ENCODE assay signal across 13 cellular contexts in the genomic region with DNA sequence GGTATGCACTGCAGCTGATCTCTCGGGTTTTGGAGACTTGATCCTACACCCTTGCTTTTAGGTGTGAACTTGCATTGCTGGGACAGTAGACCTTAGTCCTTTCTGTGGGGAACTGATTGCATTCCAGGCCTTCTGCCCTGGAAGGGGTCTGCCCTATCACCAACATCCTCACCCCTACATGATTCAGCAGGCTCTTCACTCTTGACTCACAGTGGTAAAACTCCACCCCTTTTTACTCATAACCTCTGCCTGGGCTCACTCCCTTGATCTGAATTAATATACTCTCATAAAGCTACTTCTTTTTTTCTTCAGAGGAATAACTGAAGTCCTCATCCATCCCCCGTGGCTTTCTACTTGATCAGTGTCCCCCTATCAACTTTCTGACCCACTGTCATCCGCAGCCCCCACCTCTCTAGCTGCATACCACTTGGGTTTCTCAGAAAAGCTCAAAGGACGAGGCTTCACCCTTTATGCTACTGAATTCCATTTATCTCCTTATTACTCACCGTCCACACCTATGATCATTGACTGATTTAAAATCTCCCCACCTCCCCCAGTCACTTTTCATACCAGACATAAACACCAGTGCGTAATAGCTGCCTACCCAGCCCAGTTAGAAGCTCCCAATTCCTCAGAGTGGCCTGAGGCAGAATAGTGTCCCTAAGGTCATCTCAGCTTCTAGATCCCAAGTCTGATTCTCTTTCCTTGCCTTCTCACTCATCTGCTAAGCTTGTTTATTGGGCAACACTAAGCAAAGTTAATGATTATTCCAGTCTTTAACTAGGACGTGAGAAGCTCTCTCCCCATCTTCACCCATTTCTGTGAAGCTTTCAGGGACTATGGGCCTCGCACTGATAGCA. TPM values are rescaled to one million over a fixed set of nuclear protein-coding genes. Genes with fewer than 3 reads are reported as not detected.
DNase-seq lines count a peak whose midpoint lies in the region; ATAC-seq and TF ChIP-seq lines count a peak whose summit lies in the region.
"Had no signal": no experiment of that assay in that cellular context is flagged by ENCODE, and none has a peak within 500 bp of the region (broad histone marks: within the 10 kb centered on the region; RNA-seq: fewer than 3 reads in every experiment).

No MANE protein-coding gene starts in this region.

- H3K36me3 Mint-ChIP-seq in CD4-positive, CD25-positive, alpha-beta regulatory T cell = no peaks in the 10 kb centered on the region
- H3K36me3 Mint-ChIP-seq in activated T-cell treated with anti-CD3 and anti-CD28 coated beads, Interleukin-2, amount 50 U/mL, for 72 hours (ENCODE audit: insufficient read depth in 2 of 2) = no peaks in the 10 kb centered on the region
- peaks cover 0 to 11% (median 0%) of the 10 kb centered on the region in 3 donors for H3K36me3 Mint-ChIP-seq in CD8-positive, alpha-beta memory T cell

- H3K18ac ChIP-seq in IMR-90 (ENCODE audit: low read depth, low read length) = peak overlapping the region; percentile 39; the same call in 1 of the 2 replicates

- H2BK120ac ChIP-seq in IMR-90 (ENCODE audit: low read depth, low read length) = peak overlapping the region; percentile 93

- dilution Hi-C loops in IMR-90 (cut with HindIII; ENCODE audit: low sequenced_read_pairs, unreplicated experiment) = no loop called here

- H3K9me3 ChIP-seq in CD4-positive, CD25-positive, alpha-beta regulatory T cell (ENCODE audit: control insufficient read depth in 2 of 2, low read length in 2 of 2) = no peaks in the 10 kb centered on the region
- no peaks in the 10 kb centered on the region for H3K9me3 ChIP-seq in IMR-90 (ENCODE audit: control insufficient read depth, insufficient read depth, low read length)
- no peaks in the 10 kb centered on the region for H3K9me3 ChIP-seq in CD8-positive, alpha-beta memory T cell (ENCODE audit: low read length)
- H3K9me3 ChIP-seq: testis had no signal

- peak overlapping the region in 2 of 3 donors; percentile 40 to 57 for H3K27ac Mint-ChIP-seq in CD4-positive, CD25-positive, alpha-beta regulatory T cell
- no peak overlapping the region for H3K27ac Mint-ChIP-seq in activated T-cell treated with anti-CD3 and anti-CD28 coated beads, Interleukin-2, amount 50 U/mL, for 72 hours
- peak overlapping the region in 1 of 8 donors; percentile 41 for H3K27ac Mint-ChIP-seq in CD8-positive, alpha-beta memory T cell
- H3K27ac Mint-ChIP-seq: T-helper 2 cell treated with Interferon-gamma antibody and Interleukin-4, amounts not matched to agents 5 μg/mL and 100 μg/mL, for 36 hours had no signal

- no peaks in the 10 kb centered on the region for H3K36me3 ChIP-seq in CD4-positive, CD25-positive, alpha-beta regulatory T cell (ENCODE audit: control insufficient read depth, insufficient read depth, low read length)
- H3K36me3 ChIP-seq in IMR-90 (ENCODE audit: control insufficient read depth, insufficient read depth, low read length) = no peaks in the 10 kb centered on the region
- no peaks in the 10 kb centered on the region for H3K36me3 ChIP-seq in CD8-positive, alpha-beta memory T cell (ENCODE audit: insufficient read depth, low read length)

- H3K4me3 Mint-ChIP-seq in CD4-positive, CD25-positive, alpha-beta regulatory T cell = no peak overlapping the region
- H3K4me3 Mint-ChIP-seq in activated T-cell treated with anti-CD3 and anti-CD28 coated beads, Interleukin-2, amount 50 U/mL, for 72 hours = peak overlapping the region in 1 of 2 donors; percentile 3
- H3K4me3 Mint-ChIP-seq in CD8-positive, alpha-beta memory T cell = no peak overlapping the region
- H3K4me3 Mint-ChIP-seq: T-helper 2 cell treated with Interferon-gamma antibody and Interleukin-4, amounts not matched to agents 5 μg/mL and 100 μg/mL, for 36 hours had no signal

- peak overlapping the region; percentile 90 for H2AK5ac ChIP-seq in IMR-90 (ENCODE audit: low read depth, low read length)

- H4K5ac ChIP-seq in IMR-90 (ENCODE audit: low read depth, low read length) = peak overlapping the region; percentile 45; the same call in 1 of the 2 replicates

- H3K23ac ChIP-seq in IMR-90 (ENCODE audit: low read depth, low read length) = peak overlapping the region; percentile 79

- no TSS peak for BruUV-seq in IMR-90 (replicated peaks; lab: Mats Ljungman, UMichigan)

- H3K4me3 ChIP-seq in CD4-positive, CD25-positive, alpha-beta regulatory T cell (ENCODE audit: low read depth, low read length) = no peak overlapping the region
- H3K4me3 ChIP-seq in IMR-90 (ENCODE audit: insufficient read depth, low read depth, low read length) = no peak overlapping the region
- H3K4me3 ChIP-seq in CD8-positive, alpha-beta memory T cell (ENCODE audit: low read length) = no peak overlapping the region
- H3K4me3 ChIP-seq: skin epidermis, testis had no signal

- H3K4me1 Mint-ChIP-seq in CD4-positive, CD25-positive, alpha-beta regulatory T cell = peaks cover 5 to 23% (median 14%) of the 10 kb centered on the region in 4 donors
- H3K4me1 Mint-ChIP-seq in activated T-cell treated with anti-CD3 and anti-CD28 coated beads, Interleukin-2, amount 50 U/mL, for 72 hours (ENCODE audit: low read depth) = peaks cover 31% of the 10 kb centered on the region
- peaks cover 3 to 7% (median 6%) of the 10 kb centered on the region in 3 donors for H3K4me1 Mint-ChIP-seq in CD8-positive, alpha-beta memory T cell

- POLR2A ChIA-PET in IMR-90 (lab: Charles Lee; ENCODE audit: unreplicated experiment) = interaction anchor here (0.5 to 0.6 kb wide), 2 partner anchors 345 to 352 kb away, joined by 3 to 4 read pairs; no protein-coding TSS in a partner anchor
- POLR2A ChIA-PET in CD8-positive, alpha-beta memory T cell (lab: Charles Lee) = no interaction called here

- peaks cover under 1% of the 10 kb centered on the region for H3K4me1 ChIP-seq in CD4-positive, CD25-positive, alpha-beta regulatory T cell (ENCODE audit: control insufficient read depth, insufficient read depth, low read length, poor library complexity, severe bottlenecking)
- H3K4me1 ChIP-seq in IMR-90 (ENCODE audit: control insufficient read depth, insufficient read depth, low read length) = peaks cover 18% of the 10 kb centered on the region
- peaks cover 6% of the 10 kb centered on the region for H3K4me1 ChIP-seq in CD8-positive, alpha-beta memory T cell (ENCODE audit: insufficient read depth, low read length)
- H3K4me1 ChIP-seq: testis had no signal

- intact Hi-C loops in IMR-90 (cut with micrococcal nuclease) (loop anchor here (10.0 kb wide), 1 partner anchor 302 kb away; no protein-coding TSS in a partner anchor), left colon (cut with DNase I, micrococcal nuclease) (no loop called here)

- peak overlapping the region; percentile 57; the same call in 1 of the 2 replicates for H3K4me2 ChIP-seq in IMR-90 (ENCODE audit: low read depth, low read length)

- peak overlapping the region; percentile 88 for H4K91ac ChIP-seq in IMR-90 (ENCODE audit: insufficient read depth, low read depth, low read length)

- TF ChIP-seq POLR2A in IMR-90 (IDR thresholded peaks at IDR 0.05; ENCODE audit: low read depth, low read length) = no peak

- peak overlapping the region; percentile 87 for H2AFZ ChIP-seq in IMR-90 (replicated peaks; ENCODE audit: low read length, poor library complexity)

- peak overlapping the region; percentile 74 for H2AK9ac ChIP-seq in IMR-90 (replicated peaks; ENCODE audit: low read depth, low read length, poor library complexity)

- no peaks in the 10 kb centered on the region for H3K27me3 Mint-ChIP-seq in CD4-positive, CD25-positive, alpha-beta regulatory T cell
- H3K27me3 Mint-ChIP-seq in activated T-cell treated with anti-CD3 and anti-CD28 coated beads, Interleukin-2, amount 50 U/mL, for 72 hours (ENCODE audit: low read depth) = no peaks in the 10 kb centered on the region
- peaks cover 5 to 15% of the 10 kb centered on the region in 2 donors for H3K27me3 Mint-ChIP-seq in CD8-positive, alpha-beta memory T cell

- 11% methylated on average over 2 of the region's 8 CpGs; no CpG with 5 or more reads in 1 of the 2 experiments for WGBS in IMR-90 (ENCODE audit: extremely low coverage in 2 of 2, insufficient read length in 1 of 2), 2 experiments

- CTCF ChIA-PET in IMR-90 (lab: Yijun Ruan, JAX) = no interaction called here
- CTCF ChIA-PET in CD8-positive, alpha-beta memory T cell (lab: Charles Lee) = no interaction called here

- H3K27ac ChIP-seq in CD4-positive, CD25-positive, alpha-beta regulatory T cell (ENCODE audit: insufficient read depth, low read length, poor library complexity, severe bottlenecking) = no peak overlapping the region
- H3K27ac ChIP-seq in IMR-90 (ENCODE audit: insufficient read depth, low read length) = peak overlapping the region; percentile 49
- H3K27ac ChIP-seq in CD8-positive, alpha-beta memory T cell (ENCODE audit: low read depth, low read length) = no peak overlapping the region
- H3K27ac ChIP-seq: testis had no signal

- ATAC-seq in CD4-positive, CD25-positive, alpha-beta regulatory T cell (ENCODE audit: low read depth in 2 of 2) = peak; percentile 52 to 60
- ATAC-seq in IMR-90 (ENCODE audit: low read depth) (peak; percentile 87), left colon (peak; percentile 82), HG03439 (IDR thresholded peaks at IDR 0.05; ENCODE audit: unreplicated experiment) (no peak), GM19463 (IDR thresholded peaks at IDR 0.05; ENCODE audit: unreplicated experiment) (no peak)
- peak; percentile 99 for ATAC-seq in activated T-cell treated with anti-CD3 and anti-CD28 coated beads, Interleukin-2, amount 50 U/mL, for 72 hours (replicated peaks in 1 of 2)

- peak overlapping the region; percentile 91 for H3K4ac ChIP-seq in IMR-90 (ENCODE audit: low read depth, low read length)

- peak overlapping the region; percentile 67; the same call in 2 of the 3 replicates for H2BK15ac ChIP-seq in IMR-90 (ENCODE audit: low read depth, low read length)

- DNase-seq in CD4-positive, CD25-positive, alpha-beta regulatory T cell = peak in 1 of 3 donors; percentile 51
- DNase-seq in IMR-90 (peak; percentile 82), left colon (no peak), NCI-H2029 treated with DMSO at 0.1 percent for 48 hours (lab: John Stamatoyannopoulos, UW) (no peak)
- DNase-seq in activated T-cell treated with anti-CD3 and anti-CD28 coated beads, Interleukin-2, amount 50 U/mL, for 72 hours = peak; percentile 31 to 39
- no peak for DNase-seq in CD8-positive, alpha-beta memory T cell
- DNase-seq: caudate nucleus, GDM1, testis had no signal

- H3K14ac ChIP-seq in IMR-90 (replicated peaks; ENCODE audit: low read depth, low read length) = peak overlapping the region; percentile 88

- H4K20me1 ChIP-seq in IMR-90 (ENCODE audit: insufficient read depth, low read length) = no peaks in the 10 kb centered on the region

- H2BK5ac ChIP-seq in IMR-90 (ENCODE audit: low read depth, low read length, poor library complexity, severe bottlenecking) = peak overlapping the region; percentile 89

- H3K27me3 ChIP-seq in CD4-positive, CD25-positive, alpha-beta regulatory T cell (ENCODE audit: control insufficient read depth, insufficient read depth, low read length) = peaks cover 7% of the 10 kb centered on the region
- H3K27me3 ChIP-seq in IMR-90 (ENCODE audit: control insufficient read depth, insufficient read depth, low read length) = no peaks in the 10 kb centered on the region
- H3K27me3 ChIP-seq in CD8-positive, alpha-beta memory T cell (ENCODE audit: insufficient read depth, low read length, poor library complexity, severe bottlenecking) = no peaks in the 10 kb centered on the region
- H3K27me3 ChIP-seq: testis had no signal

- H4K8ac ChIP-seq in IMR-90 (ENCODE audit: low read depth in 2 of 2, low read length in 2 of 2) = peak overlapping the region; percentile 24 to 84; a peak in 3 of 4 replicates

- no peak for TF ChIP-seq CTCF in IMR-90 (conservative IDR thresholded peaks at IDR 0.05; ENCODE audit: low read depth, low read length)

- H3K9ac ChIP-seq in IMR-90 (ENCODE audit: low read depth, low read length) = no peak overlapping the region

- in situ Hi-C loops in IMR-90 (cut with MboI; ENCODE audit: low sequenced_read_pairs) = no loop called here

- peaks cover 14% of the 10 kb centered on the region for H3K9me1 ChIP-seq in IMR-90 (ENCODE audit: insufficient read depth, low read length)

- peak overlapping the region; percentile 90 for H2BK20ac ChIP-seq in IMR-90 (ENCODE audit: low read depth, low read length)

- peak overlapping the region; percentile 53; the same call in 1 of the 2 replicates for H3K56ac ChIP-seq in IMR-90 (ENCODE audit: extremely low read depth, insufficient read depth, low read length)

- no peaks in the 10 kb centered on the region for H3K79me1 ChIP-seq in IMR-90 (ENCODE audit: low read depth in 1 of 2, low read length in 2 of 2)

- no peaks in the 10 kb centered on the region for H3K9me3 Mint-ChIP-seq in CD4-positive, CD25-positive, alpha-beta regulatory T cell
- H3K9me3 Mint-ChIP-seq in activated T-cell treated with anti-CD3 and anti-CD28 coated beads, Interleukin-2, amount 50 U/mL, for 72 hours = no peaks in the 10 kb centered on the region
- no peaks in the 10 kb centered on the region for H3K9me3 Mint-ChIP-seq in CD8-positive, alpha-beta memory T cell

- no peak for TF ChIP-seq RAD21 in IMR-90 (IDR thresholded peaks at IDR 0.05; ENCODE audit: low read length)

RNA-seq across cellular contexts. Expression of a gene that starts 6.9 kb away (rescaled TPM):
- 69.0 TPM for total RNA-seq in CD4-positive, CD25-positive, alpha-beta regulatory T cell
- polyA plus RNA-seq in CD4-positive, CD25-positive, alpha-beta regulatory T cell = 10 to 100 TPM; 20.6 to 28.8 (median 26.6) TPM
- total RNA-seq in IMR-90 (2012; rRNA removed) (9.5 and 11.9 TPM in 2 replicates), left colon (10 to 100 TPM; 36.4 to 41.5 TPM)
- 4.3 and 6.4 TPM in 2 replicates for polyA plus RNA-seq in IMR-90 (2012; rRNA removed)
- 1.1 and 2.7 TPM in 2 replicates for polyA plus RNA-seq in IMR-90 (2012; cell fraction: cytosol; rRNA removed)
- 2.2 and 26.7 TPM in 2 replicates for polyA plus RNA-seq in IMR-90 (2012; cell fraction: nucleus; rRNA removed; ENCODE audit: low replicate concordance)
- 10 to 100 TPM in 1 of 2 donors, 1 to 10 TPM in 1; 7.1 to 15.6 TPM for total RNA-seq in activated T-cell treated with anti-CD3 and anti-CD28 coated beads, Interleukin-2, amount 50 U/mL, for 72 hours
- total RNA-seq in CD8-positive, alpha-beta memory T cell = 1 to 10 TPM; 5.0 to 8.1 TPM
- polyA plus RNA-seq in CD8-positive, alpha-beta memory T cell = 19.0 TPM

RNA-seq across cellular contexts. Expression of a gene that starts 9.7 kb away (rescaled TPM):
- total RNA-seq in CD4-positive, CD25-positive, alpha-beta regulatory T cell = 1.9 TPM
- polyA plus RNA-seq in CD4-positive, CD25-positive, alpha-beta regulatory T cell = 1 to 10 TPM in 1 of 4 donors, under 1 TPM in 2, not detected in 1; 0.37 to 1.0 (median 0.48) TPM
- 91.9 and 112 TPM in 2 replicates for total RNA-seq in IMR-90 (2012; rRNA removed)
- 71.0 and 91.0 TPM in 2 replicates for polyA plus RNA-seq in IMR-90 (2012; rRNA removed)
- 44.9 and 48.4 TPM in 2 replicates for polyA plus RNA-seq in IMR-90 (2012; cell fraction: cytosol; rRNA removed)
- 75.8 and 98.2 TPM in 2 replicates for polyA plus RNA-seq in IMR-90 (2012; cell fraction: nucleus; rRNA removed; ENCODE audit: low replicate concordance)
- 10 to 100 TPM; 13.5 to 16.7 TPM for total RNA-seq in activated T-cell treated with anti-CD3 and anti-CD28 coated beads, Interleukin-2, amount 50 U/mL, for 72 hours
- 100 to 1,000 TPM in 1 of 2 donors, 10 to 100 TPM in 1; 92.7 to 138 TPM for total RNA-seq in left colon
- total RNA-seq in CD8-positive, alpha-beta memory T cell = under 1 TPM; 0.35 to 0.47 TPM
- polyA plus RNA-seq in CD8-positive, alpha-beta memory T cell = 0.97 TPM

Comparison
In these comparisons a context has a peak if more than half of its experiments do, and no peak if none do; other contexts are left out.
1. ATAC-seq: peak in CD4-positive, CD25-positive, alpha-beta regulatory T cell (2 of 2), IMR-90 (single experiment), activated T-cell treated with anti-CD3 and anti-CD28 coated beads, Interleukin-2, amount 50 U/mL, for 72 hours (2 of 2) and left colon (single experiment); none in HG03439 (single experiment) and GM19463 (single experiment).
2. DNase-seq: peak in IMR-90 (single experiment) and activated T-cell treated with anti-CD3 and anti-CD28 coated beads, Interleukin-2, amount 50 U/mL, for 72 hours (2 of 2); none in left colon (0 of 2), NCI-H2029 treated with DMSO at 0.1 percent for 48 hours (single experiment) and CD8-positive, alpha-beta memory T cell (0 of 5).